16 cellular contexts compared by ENCODE assay signal in genomic region chr2:113266431-113266830, GRCh38. TPM values are rescaled to one million over a fixed set of nuclear protein-coding genes. Genes with fewer than 3 reads are reported as not detected.
"Had no signal": no experiment of that assay in that cellular context is flagged by ENCODE, and none has a peak within 500 bp of the region (broad histone marks: within the 10 kb centered on the region; RNA-seq: fewer than 3 reads in every experiment).

No MANE protein-coding gene starts in this region.

- H3K27ac Mint-ChIP-seq: natural killer cell treated with Interleukin-12 subunit alpha and Interleukin-12 subunit beta and Interleukin-15 and Interleukin-18, amount 100 ng/mL, for 72 hours had no signal

- DNase-seq: cortex of kidney; effector CD8-positive, alpha-beta T cell; heart left ventricle; hippocampal formation; kidney glomerular epithelial cell; mammary epithelial cell; mucosa of descending colon; stimulated activated CD4-positive, alpha-beta T cell treated with anti-CD3 and anti-CD28 coated beads, Interleukin-2, amount 100 ng/mL, for 48 hours; stimulated activated naive CD8-positive, alpha-beta T cell treated with anti-CD3 and anti-CD28 coated beads, Interleukin-15, Interleukin-2, amounts not matched to agents 100 U/mL and 50 U/mL, for 24 hours; tibial artery; upper lobe of left lung had no signal

- ATAC-seq: mucosa of descending colon; natural killer cell treated with Interleukin-12 subunit alpha and Interleukin-12 subunit beta and Interleukin-15 and Interleukin-18, amount 100 ng/mL, for 72 hours; stimulated activated naive CD8-positive, alpha-beta T cell treated with anti-CD3 and anti-CD28 coated beads, Interleukin-15, Interleukin-2, amounts not matched to agents 100 U/mL and 50 U/mL, for 24 hours had no signal

- H3K36me3 Mint-ChIP-seq: natural killer cell treated with Interleukin-12 subunit alpha and Interleukin-12 subunit beta and Interleukin-15 and Interleukin-18, amount 100 ng/mL, for 72 hours had no signal

- H3K9me3 ChIP-seq: heart left ventricle, mucosa of descending colon, suprapubic skin, tibial artery, upper lobe of left lung, vagina had no signal

- H3K9me3 Mint-ChIP-seq: natural killer cell treated with Interleukin-12 subunit alpha and Interleukin-12 subunit beta and Interleukin-15 and Interleukin-18, amount 100 ng/mL, for 72 hours had no signal

- H3K4me3 Mint-ChIP-seq: natural killer cell treated with Interleukin-12 subunit alpha and Interleukin-12 subunit beta and Interleukin-15 and Interleukin-18, amount 100 ng/mL, for 72 hours had no signal

- H3K4me1 ChIP-seq: suprapubic skin, tibial artery, upper lobe of left lung, vagina had no signal

- H3K36me3 ChIP-seq: tibial artery, upper lobe of left lung, vagina had no signal

- H3K27me3 ChIP-seq: upper lobe of left lung, vagina had no signal

- H3K4me2 ChIP-seq: smooth muscle cell had no signal

- H3K4me3 ChIP-seq: dorsolateral prefrontal cortex, heart left ventricle, mucosa of descending colon, smooth muscle cell, suprapubic skin, tibial artery, upper lobe of left lung, vagina had no signal

- H3K27ac ChIP-seq: dorsolateral prefrontal cortex, heart left ventricle, suprapubic skin, tibial artery, upper lobe of left lung, vagina had no signal

RNA-seq across cellular contexts. Expression of gene PAX8, which starts 12.3 kb away (rescaled TPM):
- total RNA-seq: smooth muscle cell had no signal
